In the genomic region with DNA sequence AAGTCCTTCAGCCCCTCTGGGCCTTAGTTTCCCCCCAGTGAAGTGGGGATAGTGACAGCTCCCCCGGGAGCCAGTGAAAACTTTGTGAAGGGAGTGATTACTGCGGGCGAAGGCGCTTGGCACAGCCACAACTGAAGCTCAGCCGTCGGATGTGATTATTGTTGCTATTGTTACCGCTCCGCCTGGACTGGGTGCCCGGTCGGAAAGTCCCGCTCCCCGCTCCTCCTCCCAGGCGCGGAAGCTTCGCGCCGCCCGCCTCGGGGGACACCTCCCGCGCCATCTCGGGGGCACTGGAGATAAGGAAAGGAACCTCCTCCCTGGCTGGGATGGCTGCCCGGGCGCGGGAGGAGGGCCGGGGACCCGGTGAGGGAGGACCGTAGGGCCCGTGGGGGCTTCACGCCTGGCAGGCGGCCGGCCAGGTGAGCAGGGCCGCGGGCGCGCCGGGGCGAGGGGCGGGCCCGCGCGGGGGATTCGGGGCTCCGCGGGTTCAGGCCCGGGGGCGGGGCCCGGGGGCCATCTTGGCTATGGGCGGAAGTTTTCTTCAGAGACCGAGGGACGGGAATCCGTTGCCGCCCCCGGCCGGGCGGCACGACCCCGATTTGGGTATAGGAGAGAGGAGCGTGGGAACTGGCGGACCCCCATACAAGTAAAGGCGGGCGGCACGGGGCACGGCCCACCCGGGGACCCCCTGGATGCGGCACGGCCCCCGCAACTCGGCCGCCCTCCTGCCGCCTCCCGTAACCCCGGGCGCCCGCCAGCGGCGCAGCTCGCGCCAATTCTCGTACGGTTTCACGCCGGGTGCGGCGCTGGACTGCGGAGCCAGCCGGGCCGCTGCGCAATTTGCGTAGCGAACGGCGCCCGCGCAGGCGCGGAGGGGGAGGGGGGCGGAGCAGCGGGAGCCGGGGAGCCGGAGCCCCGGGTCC, we compare ENCODE assay signal across 8 cellular contexts.
DNase-seq lines count a peak whose midpoint lies in the region; ATAC-seq lines count a peak whose summit lies in the region.

A gene with protein sequence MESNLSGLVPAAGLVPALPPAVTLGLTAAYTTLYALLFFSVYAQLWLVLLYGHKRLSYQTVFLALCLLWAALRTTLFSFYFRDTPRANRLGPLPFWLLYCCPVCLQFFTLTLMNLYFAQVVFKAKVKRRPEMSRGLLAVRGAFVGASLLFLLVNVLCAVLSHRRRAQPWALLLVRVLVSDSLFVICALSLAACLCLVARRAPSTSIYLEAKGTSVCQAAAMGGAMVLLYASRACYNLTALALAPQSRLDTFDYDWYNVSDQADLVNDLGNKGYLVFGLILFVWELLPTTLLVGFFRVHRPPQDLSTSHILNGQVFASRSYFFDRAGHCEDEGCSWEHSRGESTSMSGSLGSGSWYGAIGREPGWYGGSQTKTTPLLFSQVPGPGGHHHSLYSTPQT (plus strand): TSS at position 887 of the 923 bp plus-strand sequence. CDS start 677 bp downstream, outside the sequence.

- ATAC-seq in HG03045 (IDR thresholded peaks at IDR 0.05; ENCODE audit: unreplicated experiment): peak; percentile 60

- peak within 1 kb of the TSS; percentile 96 for H3K27ac ChIP-seq in caudate nucleus (ENCODE audit: low read depth, low read length)

- DNase-seq in SIG-M5 treated with dmso at 0.1 percent for 504 hours (lab: John Stamatoyannopoulos, UW; ENCODE audit: unreplicated experiment) (peak; percentile 69), SIG-M5 (lab: John Stamatoyannopoulos, UW) (no peak), NCI-H2171 (lab: John Stamatoyannopoulos, UW) (peak; percentile 77), caudate nucleus (lab: John Stamatoyannopoulos, UW) (peak in 60 of 61 donors; percentile 36 to 95 (median 86)), iris pigment epithelial cell (ENCODE audit: low read depth) (peak; percentile 63)
- peak; percentile 86 to 87 (median 86) for DNase-seq in activated CD4-positive, CD25-positive, alpha-beta regulatory T cell (lab: John Stamatoyannopoulos, UW)
- DNase-seq in stimulated activated CD4-positive, alpha-beta T cell treated with anti-CD3 and anti-CD28 coated beads, Interleukin-12 subunit alpha, Interleukin-12 subunit beta, amount 100 ng/mL, for 4 hours: peak; percentile 89
